Comparison of ENCODE assay signal across 20 cellular contexts in the genomic region with DNA sequence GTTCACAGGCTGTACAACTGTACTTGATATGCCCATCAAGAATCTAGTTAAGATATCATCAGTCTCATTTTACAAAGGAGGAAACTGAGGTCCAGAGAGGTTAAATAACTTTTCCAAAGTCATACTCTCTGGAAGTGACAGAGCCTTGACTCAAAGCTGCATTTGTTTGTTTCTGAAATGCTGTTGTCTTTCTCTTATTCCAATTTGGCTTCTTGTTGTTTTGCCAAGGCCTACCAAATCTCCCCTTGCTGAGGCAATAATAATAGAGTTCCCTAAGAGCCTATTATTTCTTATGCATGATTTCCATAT.
"Had no signal": no experiment of that assay in that cellular context is flagged by ENCODE, and none has a peak within 500 bp of the region (broad histone marks: within the 10 kb centered on the region; RNA-seq: fewer than 3 reads in every experiment).

No MANE protein-coding gene starts in this region.

- H3K4me1 Mint-ChIP-seq: activated T-helper 17 cell treated with anti-CD3 and anti-CD28 coated beads, Interleukin-2, amount 50 U/mL, for 72 hours had no signal

- H3K4me3 Mint-ChIP-seq: activated CD4-positive, alpha-beta memory T cell treated with anti-CD3 and anti-CD28 coated beads for 36 hours; activated CD4-positive, alpha-beta T cell treated with anti-CD3 and anti-CD28 coated beads, Interleukin-2, amount 10 ng/mL, durations not matched to agents 7 days and 5 days; activated naive CD4-positive, alpha-beta T cell treated with anti-CD3 and anti-CD28 coated beads for 36 hours; activated naive CD8-positive, alpha-beta T cell; activated T-helper 17 cell treated with anti-CD3 and anti-CD28 coated beads, Interleukin-2, amount 50 U/mL, for 72 hours; T-helper 1 cell treated with Interleukin-12 subunit alpha and Interleukin-12 subunit beta and Interleukin-4 antibody, amounts not matched to agents 30 μg/mL and 1 μg/mL, for 36 hours had no signal

- H3K36me3 Mint-ChIP-seq: activated CD4-positive, alpha-beta memory T cell treated with anti-CD3 and anti-CD28 coated beads for 36 hours; activated naive CD8-positive, alpha-beta T cell had no signal

- H3K27ac Mint-ChIP-seq: activated CD4-positive, alpha-beta memory T cell treated with anti-CD3 and anti-CD28 coated beads for 36 hours; activated CD4-positive, alpha-beta T cell treated with anti-CD3 and anti-CD28 coated beads, Interleukin-2, amount 10 ng/mL, durations not matched to agents 7 days and 5 days; activated naive CD4-positive, alpha-beta T cell treated with anti-CD3 and anti-CD28 coated beads for 36 hours; activated naive CD8-positive, alpha-beta T cell; activated T-helper 17 cell treated with anti-CD3 and anti-CD28 coated beads, Interleukin-2, amount 50 U/mL, for 72 hours; T-helper 1 cell treated with Interleukin-12 subunit alpha and Interleukin-12 subunit beta and Interleukin-4 antibody, amounts not matched to agents 30 μg/mL and 1 μg/mL, for 36 hours had no signal

- DNase-seq: activated CD4-positive, alpha-beta memory T cell treated with anti-CD3 and anti-CD28 coated beads for 36 hours; activated CD4-positive, alpha-beta T cell treated with anti-CD3 and anti-CD28 coated beads, Interleukin-2, amount 10 ng/mL, durations not matched to agents 7 days and 5 days; activated CD4-positive, CD25-positive, alpha-beta regulatory T cell; activated CD8-positive, alpha-beta memory T cell treated with anti-CD3 and anti-CD28 coated beads for 24 hours; activated gamma-delta T cell; activated naive CD4-positive, alpha-beta T cell treated with anti-CD3 and anti-CD28 coated beads for 36 hours; activated T-cell treated with anti-CD3 and anti-CD28 coated beads, Interleukin-2, amount 50 U/mL, for 48 hours; cerebellar nuclear complex; NCI-H1092; NCI-H1417; NCI-H1930; NCI-H2107; NCI-H2171 treated with DMSO at 0.1 percent for 48 hours; NCI-H226; NCI-H526; NCI-H774; SHP77 treated with DMSO at 0.1 percent for 48 hours had no signal

- H3K27me3 Mint-ChIP-seq: activated CD4-positive, alpha-beta memory T cell treated with anti-CD3 and anti-CD28 coated beads for 36 hours; activated CD4-positive, alpha-beta T cell treated with anti-CD3 and anti-CD28 coated beads, Interleukin-2, amount 10 ng/mL, durations not matched to agents 7 days and 5 days; activated naive CD8-positive, alpha-beta T cell; activated T-helper 17 cell treated with anti-CD3 and anti-CD28 coated beads, Interleukin-2, amount 50 U/mL, for 72 hours had no signal

- ATAC-seq: activated T-helper 17 cell treated with anti-CD3 and anti-CD28 coated beads, Interleukin-2, amount 50 U/mL, for 72 hours had no signal

- H3K9me3 Mint-ChIP-seq: activated T-helper 17 cell treated with anti-CD3 and anti-CD28 coated beads, Interleukin-2, amount 50 U/mL, for 72 hours had no signal
